Comparison of ENCODE assay signal across 8 cellular contexts in the genomic region with DNA sequence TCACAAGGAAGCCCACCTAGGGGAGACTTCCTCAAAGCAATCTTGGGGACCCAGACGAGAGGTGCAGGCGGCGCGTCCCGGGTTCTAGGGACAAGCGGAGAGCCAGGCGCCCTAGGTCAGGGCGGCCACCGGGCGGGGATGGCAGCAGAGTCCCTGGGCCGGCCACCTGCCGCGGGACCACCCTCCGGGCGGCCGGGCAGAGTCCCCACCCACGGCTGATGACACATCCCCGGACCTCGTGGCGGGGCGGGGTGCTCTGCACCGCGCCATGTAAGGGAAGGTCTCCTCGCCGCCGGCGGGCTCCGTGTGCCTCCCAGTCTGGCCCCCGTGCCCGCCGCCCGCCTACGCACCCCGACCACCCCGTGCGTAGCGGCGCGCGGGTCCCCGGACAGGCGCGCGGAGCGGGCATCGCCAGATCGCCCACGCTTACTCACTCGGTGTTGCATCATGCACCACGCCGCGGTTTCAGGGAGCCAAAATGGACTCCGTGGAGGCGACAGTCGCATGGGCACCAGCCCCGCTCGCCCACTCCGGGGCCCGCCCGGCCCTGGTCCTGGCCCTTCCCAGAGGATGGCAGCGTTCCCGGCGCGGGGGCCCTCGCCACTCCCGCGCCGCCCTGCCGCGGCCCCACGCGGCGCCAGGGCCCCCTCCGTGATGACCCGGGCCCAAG. TPM values are rescaled to one million over a fixed set of nuclear protein-coding genes. Genes with fewer than 3 reads are reported as not detected.
DNase-seq lines count a peak whose midpoint lies in the region; ATAC-seq and TF ChIP-seq lines count a peak whose summit lies in the region.

No MANE protein-coding gene starts in this region.

- H3K9me3 ChIP-seq in gastroesophageal sphincter: no peaks in the 10 kb centered on the region
- no peaks in the 10 kb centered on the region for H3K9me3 ChIP-seq in ovary
- no peaks in the 10 kb centered on the region for H3K9me3 ChIP-seq in tibial nerve

- DNase-seq in Ammon's horn (ENCODE audit: low spot score) (peak; percentile 50), RPMI8226 (peak; percentile 40), ovary (peak; percentile 62 to 75 (median 70)), tibial nerve (ENCODE audit: low spot score in 2 of 2) (peak; percentile 52 to 54)
- peak; percentile 30 to 53 (median 46) for DNase-seq in activated naive CD4-positive, alpha-beta T cell (lab: John Stamatoyannopoulos, UW)

- H3K27ac ChIP-seq in gastroesophageal sphincter (peak overlapping the region; percentile 85 to 98 (median 96)), ovary (peak overlapping the region; percentile 76 to 86), tibial nerve (peak overlapping the region; percentile 64 to 95 (median 92))

- no peaks in the 10 kb centered on the region for H3K36me3 ChIP-seq in gastroesophageal sphincter
- H3K36me3 ChIP-seq in ovary: no peaks in the 10 kb centered on the region
- H3K36me3 ChIP-seq in tibial nerve: no peaks in the 10 kb centered on the region

- TF ChIP-seq CTCF in gastroesophageal sphincter (IDR thresholded peaks at IDR 0.05) (no peak), ovary (IDR thresholded peaks at IDR 0.05) (no peak), tibial nerve (IDR thresholded peaks at IDR 0.05) (no peak)

- H3K4me3 ChIP-seq in gastroesophageal sphincter: peak overlapping the region; percentile 86 to 96
- H3K4me3 ChIP-seq in ovary: peak overlapping the region; percentile 71
- peak overlapping the region; percentile 67 to 89 (median 82) for H3K4me3 ChIP-seq in tibial nerve

- ATAC-seq in HG03108 (IDR thresholded peaks at IDR 0.05; ENCODE audit: unreplicated experiment): peak; percentile 28
- ATAC-seq in gastroesophageal sphincter: peak; percentile 61

- TF ChIP-seq POLR2A in GM18951 (IDR thresholded peaks at IDR 0.05; ENCODE audit: extremely low read depth, insufficient read depth, insufficient read length): peak; percentile 59
- TF ChIP-seq POLR2A in gastroesophageal sphincter (IDR thresholded peaks at IDR 0.05): peak; percentile 41 to 42
- TF ChIP-seq POLR2A in ovary (IDR thresholded peaks at IDR 0.05): peak; percentile 9
- peak in 1 of 2 donors; percentile 40 for TF ChIP-seq POLR2A in tibial nerve (IDR thresholded peaks at IDR 0.05)

- H3K27me3 ChIP-seq in gastroesophageal sphincter (no peaks in the 10 kb centered on the region), ovary (no peaks in the 10 kb centered on the region), tibial nerve (no peaks in the 10 kb centered on the region)

- WGBS in gastroesophageal sphincter (ENCODE audit: low coverage in 1 of 2), 2 donors: no CpG with 5 or more reads among the region's 75 CpGs
- WGBS in ovary, 3 donors: 1 to 3% (median 2%) methylated on average over 47 to 75 of the region's 75 CpGs
- WGBS in tibial nerve, 2 donors: 2 to 15% methylated on average over 7 to 46 of the region's 75 CpGs

- no peak for TF ChIP-seq EP300 in gastroesophageal sphincter (IDR thresholded peaks at IDR 0.05)
- no peak for TF ChIP-seq EP300 in ovary (IDR thresholded peaks at IDR 0.05)
- TF ChIP-seq EP300 in tibial nerve (IDR thresholded peaks at IDR 0.05): peak in 1 of 2 donors; percentile 25

- intact Hi-C loops in ovary (cut with DNase I): no loop called here

- in situ Hi-C loops in GM18951 (cut with MboI; ENCODE audit: low sequenced_read_pairs, unreplicated experiment): no loop called here

- peaks cover 0 to 46% (median 0%) of the 10 kb centered on the region in 3 donors for H3K4me1 ChIP-seq in gastroesophageal sphincter
- peaks cover 2% of the 10 kb centered on the region for H3K4me1 ChIP-seq in ovary (ENCODE audit: insufficient read depth)
- H3K4me1 ChIP-seq in tibial nerve: peaks cover 0 to 43% (median 4%) of the 10 kb centered on the region in 4 donors

RNA-seq across cellular contexts. Expression of a gene that starts 0.6 kb away (rescaled TPM):
- 10 to 100 TPM; 13.5 to 33.8 (median 22.1) TPM for total RNA-seq in gastroesophageal sphincter
- 10 to 100 TPM in 6 of 7 donors, 1 to 10 TPM in 1; 3.6 to 98.7 (median 15.0) TPM for total RNA-seq in ovary
- 1 to 10 TPM; 3.3 to 7.8 TPM for polyA plus RNA-seq in ovary
- 10 to 100 TPM in 3 of 4 donors, 1 to 10 TPM in 1; 9.2 to 46.5 (median 24.7) TPM for total RNA-seq in tibial nerve

Comparison
In these comparisons a context has a peak if more than half of its experiments do, and no peak if none do; other contexts are left out.
1. Peak in every context shown above with its lines: DNase-seq, ATAC-seq, H3K4me3 ChIP-seq and H3K27ac ChIP-seq.